In genomic region chr1:2238361-2239055, GRCh38 we compare ENCODE assay signal across 10 cellular contexts. TPM values are rescaled to one million over a fixed set of nuclear protein-coding genes. Genes with fewer than 3 reads are reported as not detected.
DNase-seq lines count a peak whose midpoint lies in the region; ATAC-seq and TF ChIP-seq lines count a peak whose summit lies in the region.
"Had no signal": no experiment of that assay in that cellular context is flagged by ENCODE, and none has a peak within 500 bp of the region (broad histone marks: within the 10 kb centered on the region; RNA-seq: fewer than 3 reads in every experiment).

No MANE protein-coding gene starts in this region.

- CTCF ChIA-PET in CD8-positive, alpha-beta T cell (lab: Charles Lee), result interaction anchor here (1.3 to 1.6 kb wide), 2 partner anchors 9 to 44 kb away, joined by 3 to 5 read pairs; partner anchors contain the start of gene FAAP20

- H3K27ac Mint-ChIP-seq in CD8-positive, alpha-beta T cell, result peak overlapping the region; percentile 67
- H3K27ac Mint-ChIP-seq: activated T-helper 2 cell treated with anti-CD3 and anti-CD28 coated beads, Interferon-gamma antibody, Interleukin-2, Interleukin-4, amounts not matched to agents 10 μg/mL and 5 μg/mL and 100 μg/mL, durations not matched to agents 14 hours and 24 hours and 36 hours; neural progenitor cell had no signal

- intact Hi-C loops in CD8-positive, alpha-beta T cell (cut with DNase I, micrococcal nuclease), result loop anchor here in 1 of 2 experiments (10.0 kb wide), 1 partner anchor 306 kb away; no protein-coding TSS in a partner anchor
- intact Hi-C loops in left ventricle myocardium superior (cut with micrococcal nuclease), result no loop called here

- H3K4me1 ChIP-seq in CD8-positive, alpha-beta T cell (ENCODE audit: insufficient read depth, low read length), result peaks cover 100% of the 10 kb centered on the region
- H3K4me1 ChIP-seq in rectal smooth muscle tissue (ENCODE audit: control insufficient read depth, insufficient read depth, low read length), result peaks cover 79% of the 10 kb centered on the region

- H3K36me3 Mint-ChIP-seq in CD8-positive, alpha-beta T cell, result peaks cover 55% of the 10 kb centered on the region

- H3K27me3 Mint-ChIP-seq in CD8-positive, alpha-beta T cell (ENCODE audit: low read depth), result no peaks in the 10 kb centered on the region

- TF ChIP-seq CTCF in CD8-positive, alpha-beta T cell (IDR thresholded peaks at IDR 0.05), result no peak
- TF ChIP-seq CTCF in VCaP (conservative IDR thresholded peaks at IDR 0.05), result no peak

- peaks cover 87% of the 10 kb centered on the region for H3K4me1 Mint-ChIP-seq in CD8-positive, alpha-beta T cell (ENCODE audit: low read depth)

- no peak overlapping the region for H3K9ac ChIP-seq in rectal smooth muscle tissue (ENCODE audit: low read length)
- H3K9ac ChIP-seq: neural progenitor cell had no signal

- peaks cover 7% of the 10 kb centered on the region for H3K36me3 ChIP-seq in CD8-positive, alpha-beta T cell (ENCODE audit: insufficient read depth, low read length)
- peaks cover 6% of the 10 kb centered on the region for H3K36me3 ChIP-seq in rectal smooth muscle tissue (ENCODE audit: control insufficient read depth, insufficient read depth, low read length)
- H3K36me3 ChIP-seq: neural progenitor cell had no signal

- no peaks in the 10 kb centered on the region for H3K9me3 ChIP-seq in CD8-positive, alpha-beta T cell (ENCODE audit: low read length)

- POLR2A ChIA-PET in CD8-positive, alpha-beta T cell (lab: Charles Lee), result interaction anchor here (0.9 to 3.5 kb wide), 5 partner anchors 9 to 62 kb away, joined by 3 to 17 read pairs (median 3); no protein-coding TSS in a partner anchor

- DNase-seq in CD8-positive, alpha-beta T cell, result peak in 1 of 7 experiments; percentile 19
- DNase-seq in left ventricle myocardium superior (peak; percentile 59), DMS79 treated with DMSO at 0.1 percent for 48 hours (lab: John Stamatoyannopoulos, UW) (no peak), DMS 273 treated with DMSO at 0.1 percent for 48 hours (lab: John Stamatoyannopoulos, UW) (no peak), A172 (ENCODE audit: low spot score) (no peak)

- no peak overlapping the region for H3K27ac ChIP-seq in CD8-positive, alpha-beta T cell (ENCODE audit: low read depth, low read length)
- H3K27ac ChIP-seq in VCaP (peak overlapping the region; percentile 57), rectal smooth muscle tissue (ENCODE audit: low read depth, low read length) (peak overlapping the region; percentile 16)
- H3K27ac ChIP-seq: neural progenitor cell had no signal

- H3K4me3 ChIP-seq in CD8-positive, alpha-beta T cell (ENCODE audit: low read depth, low read length), result no peak overlapping the region
- H3K4me3 ChIP-seq in rectal smooth muscle tissue (ENCODE audit: low read length), result peak overlapping the region; percentile 6
- H3K4me3 ChIP-seq: neural progenitor cell had no signal

- ATAC-seq in CD8-positive, alpha-beta T cell, result no peak
- ATAC-seq in left ventricle myocardium superior (peak; percentile 0), HG03460 (IDR thresholded peaks at IDR 0.05; ENCODE audit: unreplicated experiment) (no peak)

- no peaks in the 10 kb centered on the region for H3K9me3 Mint-ChIP-seq in CD8-positive, alpha-beta T cell
- H3K9me3 Mint-ChIP-seq: activated T-helper 2 cell treated with anti-CD3 and anti-CD28 coated beads, Interferon-gamma antibody, Interleukin-2, Interleukin-4, amounts not matched to agents 10 μg/mL and 5 μg/mL and 100 μg/mL, durations not matched to agents 14 hours and 24 hours and 36 hours; neural progenitor cell had no signal

- no peaks in the 10 kb centered on the region for H3K27me3 ChIP-seq in CD8-positive, alpha-beta T cell (ENCODE audit: insufficient read depth, low read length)
- no peaks in the 10 kb centered on the region for H3K27me3 ChIP-seq in rectal smooth muscle tissue (ENCODE audit: control insufficient read depth, insufficient read depth, low read length)
- H3K27me3 ChIP-seq: neural progenitor cell had no signal

- peak overlapping the region; percentile 22 for H3K4me3 Mint-ChIP-seq in CD8-positive, alpha-beta T cell
- H3K4me3 Mint-ChIP-seq: neural progenitor cell had no signal

RNA-seq across cellular contexts. Expression of gene SKI, which starts 10.4 kb away (rescaled TPM):
- total RNA-seq in CD8-positive, alpha-beta T cell, result 100 to 1,000 TPM; 361 to 383 TPM
- 35.3 TPM for total RNA-seq in left ventricle myocardium superior
- 4.1 and 14.8 TPM in 2 replicates for total RNA-seq in A172 (2014; rRNA removed; shearing (Covaris generic))

RNA-seq across cellular contexts. Expression of gene FAAP20, which starts 43.9 kb away (rescaled TPM):
- total RNA-seq in CD8-positive, alpha-beta T cell, result 10 to 100 TPM; 53.6 to 61.1 TPM
- 38.4 TPM for total RNA-seq in left ventricle myocardium superior
- total RNA-seq in A172 (2014; rRNA removed; shearing (Covaris generic)), result 18.6 and 34.6 TPM in 2 replicates
